ENCODE assay signal across 8 cellular contexts in the genomic region with DNA sequence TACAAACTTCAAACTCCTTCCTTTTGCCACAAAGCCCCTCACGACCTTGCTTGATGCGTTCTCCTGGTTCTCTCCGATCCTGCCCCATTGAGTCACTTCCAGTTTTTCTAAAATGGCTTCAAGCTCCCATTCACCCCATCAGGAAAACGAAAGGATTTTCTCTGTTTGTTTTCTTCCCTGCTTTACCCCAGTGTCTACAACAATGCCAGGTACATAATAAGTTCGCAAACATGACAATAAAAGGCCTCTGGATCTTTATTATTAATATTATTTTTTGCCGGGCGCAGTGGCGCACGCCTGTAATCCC. TPM values are rescaled to one million over a fixed set of nuclear protein-coding genes. Genes with fewer than 3 reads are reported as not detected.
DNase-seq lines count a peak whose midpoint lies in the region; ATAC-seq and TF ChIP-seq lines count a peak whose summit lies in the region.

No MANE protein-coding gene starts in this region.

- intact Hi-C loops in colonic mucosa (cut with DNase I) = no loop called here
- intact Hi-C loops in naive thymus-derived CD4-positive, alpha-beta T cell (cut with micrococcal nuclease) = loop anchor here (2.0 to 10.0 kb wide), 5 partner anchors 160 to 1824 kb away; partner anchors contain the start of genes BCKDHA (in 1 of the 2), CIC (in 1 of the 2), EXOSC5 (in 1 of the 2) and PSMC4 (in 1 of the 2)

- H3K27ac ChIP-seq in KOPT-K1 (ENCODE audit: low read depth, low read length, poor library complexity, severe bottlenecking) (peak overlapping the region; percentile 80), colonic mucosa (peak overlapping the region; percentile 94)
- peak overlapping the region; percentile 89 for H3K27ac ChIP-seq in naive thymus-derived CD4-positive, alpha-beta T cell (ENCODE audit: low read depth, low read length)

- H3K4me3 Mint-ChIP-seq in naive thymus-derived CD4-positive, alpha-beta T cell = peak overlapping the region; percentile 96 to 100 (median 98)

- DNase-seq in AG10803 (ENCODE audit: low read depth) (no peak), colonic mucosa (no peak), middle frontal gyrus (ENCODE audit: extremely low spot score, low spot score) (no peak), SHP77 (lab: John Stamatoyannopoulos, UW) (no peak), HuH-7 (ENCODE audit: low spot score) (no peak)
- no peak for DNase-seq in naive thymus-derived CD4-positive, alpha-beta T cell

- no peaks in the 10 kb centered on the region for H3K27me3 Mint-ChIP-seq in naive thymus-derived CD4-positive, alpha-beta T cell

- H3K4me1 ChIP-seq in colonic mucosa = peaks cover 8% of the 10 kb centered on the region
- H3K4me1 ChIP-seq in naive thymus-derived CD4-positive, alpha-beta T cell (ENCODE audit: control insufficient read depth in 2 of 2, insufficient read depth in 2 of 2, low read length in 2 of 2) = peaks cover 8 to 12% of the 10 kb centered on the region in 2 donors

- H3K9me3 ChIP-seq in KOPT-K1 (ENCODE audit: insufficient read depth, low read length, poor library complexity, severe bottlenecking) = no peaks in the 10 kb centered on the region
- H3K9me3 ChIP-seq in colonic mucosa = no peaks in the 10 kb centered on the region
- no peaks in the 10 kb centered on the region for H3K9me3 ChIP-seq in naive thymus-derived CD4-positive, alpha-beta T cell (ENCODE audit: control insufficient read depth in 2 of 3, low read length in 3 of 3)

- TF ChIP-seq CTCF in AG10803 (conservative IDR thresholded peaks at IDR 0.05; ENCODE audit: low read length) = no peak
- no peak for TF ChIP-seq CTCF in colonic mucosa (IDR thresholded peaks at IDR 0.05)

- ATAC-seq in naive thymus-derived CD4-positive, alpha-beta T cell = no peak
- no peak for ATAC-seq in HG03175 (IDR thresholded peaks at IDR 0.05; ENCODE audit: unreplicated experiment)

- peak overlapping the region; percentile 72 to 100 for H3K9ac ChIP-seq in colonic mucosa (ENCODE audit: low read depth in 2 of 2, low read length in 2 of 2)

- H3K27me3 ChIP-seq in colonic mucosa = no peaks in the 10 kb centered on the region
- H3K27me3 ChIP-seq in naive thymus-derived CD4-positive, alpha-beta T cell (ENCODE audit: control insufficient read depth in 2 of 2, insufficient read depth in 2 of 2, low read length in 2 of 2) = no peaks in the 10 kb centered on the region

- H3K9me3 Mint-ChIP-seq in naive thymus-derived CD4-positive, alpha-beta T cell = peaks cover 0 to 2% (median 0%) of the 10 kb centered on the region in 11 donors

- peak overlapping the region; percentile 89 to 99 (median 97) for H3K27ac Mint-ChIP-seq in naive thymus-derived CD4-positive, alpha-beta T cell

- H3K36me3 ChIP-seq in KOPT-K1 (ENCODE audit: insufficient read depth, low read length) (peaks cover 17% of the 10 kb centered on the region), colonic mucosa (peaks cover 4% of the 10 kb centered on the region)
- H3K36me3 ChIP-seq in naive thymus-derived CD4-positive, alpha-beta T cell (ENCODE audit: control insufficient read depth in 2 of 3, insufficient read depth in 3 of 3, low read length in 3 of 3) = peaks cover 9 to 23% (median 10%) of the 10 kb centered on the region in 3 experiments

- CTCF ChIA-PET in naive thymus-derived CD4-positive, alpha-beta T cell (lab: Charles Lee) = interaction anchor here (0.6 to 1.5 kb wide), 3 partner anchors 11 to 23 kb away, joined by 3 to 4 read pairs (median 3); no protein-coding TSS in a partner anchor

- peak overlapping the region; percentile 90 for H3K4me3 ChIP-seq in AG10803 (ENCODE audit: low read length)
- H3K4me3 ChIP-seq in colonic mucosa = peak overlapping the region; percentile 66
- peak overlapping the region; percentile 97 for H3K4me3 ChIP-seq in naive thymus-derived CD4-positive, alpha-beta T cell (ENCODE audit: low read length)

- H3K36me3 Mint-ChIP-seq in naive thymus-derived CD4-positive, alpha-beta T cell = peaks cover 0 to 10% (median 4%) of the 10 kb centered on the region in 5 donors

- peaks cover 14 to 29% (median 21%) of the 10 kb centered on the region in 7 donors for H3K4me1 Mint-ChIP-seq in naive thymus-derived CD4-positive, alpha-beta T cell

- POLR2A ChIA-PET in naive thymus-derived CD4-positive, alpha-beta T cell (lab: Charles Lee) = interaction anchor here (0.6 to 5.4 kb wide), 5 partner anchors 11 to 176 kb away, joined by 3 to 66 read pairs (median 24); partner anchors contain the start of gene SERTAD1

RNA-seq across cellular contexts. Expression of gene SERTAD3, which starts 0.8 kb away (rescaled TPM):
- 10 to 100 TPM; 26.5 to 36.0 TPM for total RNA-seq in colonic mucosa
- total RNA-seq in naive thymus-derived CD4-positive, alpha-beta T cell = 10 to 100 TPM; 15.2 to 44.1 (median 17.8) TPM
- 1 to 10 TPM; 2.7 to 4.4 TPM for polyA plus RNA-seq in naive thymus-derived CD4-positive, alpha-beta T cell

RNA-seq across cellular contexts. Expression of gene SERTAD1, which starts 19.2 kb away (rescaled TPM):
- total RNA-seq in colonic mucosa = 10 to 100 TPM in 1 of 2 donors, 1 to 10 TPM in 1; 8.7 to 16.0 TPM
- total RNA-seq in naive thymus-derived CD4-positive, alpha-beta T cell = 10 to 100 TPM in 4 of 5 experiments, 1 to 10 TPM in 1; 8.1 to 30.9 (median 13.5) TPM
- polyA plus RNA-seq in naive thymus-derived CD4-positive, alpha-beta T cell = 1 to 10 TPM; 3.3 to 6.9 TPM

RNA-seq across cellular contexts. Expression of gene BLVRB, which starts 20.6 kb away (rescaled TPM):
- 10 to 100 TPM; 76.5 to 94.9 TPM for total RNA-seq in colonic mucosa
- 10 to 100 TPM; 11.0 to 42.2 (median 13.3) TPM for total RNA-seq in naive thymus-derived CD4-positive, alpha-beta T cell
- 10 to 100 TPM; 27.6 TPM for polyA plus RNA-seq in naive thymus-derived CD4-positive, alpha-beta T cell

RNA-seq across cellular contexts. Expression of gene SPTBN4, which starts 21.8 kb away (rescaled TPM):
- under 1 TPM; 0.29 to 0.74 TPM for total RNA-seq in colonic mucosa
- total RNA-seq in naive thymus-derived CD4-positive, alpha-beta T cell = 1 to 10 TPM in 1 of 5 experiments, under 1 TPM in 4; 0.27 to 1.5 (median 0.80) TPM
- polyA plus RNA-seq in naive thymus-derived CD4-positive, alpha-beta T cell = under 1 TPM in 1 of 2 donors, not detected in 1; 0.20 TPM

RNA-seq across cellular contexts. Expression of gene PRX, which starts 31.8 kb away (rescaled TPM):
- total RNA-seq in colonic mucosa = 1 to 10 TPM; 1.4 to 1.7 TPM
- 1 to 10 TPM in 4 of 5 experiments, under 1 TPM in 1; 0.85 to 4.0 (median 2.6) TPM for total RNA-seq in naive thymus-derived CD4-positive, alpha-beta T cell
- polyA plus RNA-seq in naive thymus-derived CD4-positive, alpha-beta T cell = under 1 TPM; 0.14 to 0.60 TPM
